Comparison of ENCODE assay signal across 35 cellular contexts in the genomic region with DNA sequence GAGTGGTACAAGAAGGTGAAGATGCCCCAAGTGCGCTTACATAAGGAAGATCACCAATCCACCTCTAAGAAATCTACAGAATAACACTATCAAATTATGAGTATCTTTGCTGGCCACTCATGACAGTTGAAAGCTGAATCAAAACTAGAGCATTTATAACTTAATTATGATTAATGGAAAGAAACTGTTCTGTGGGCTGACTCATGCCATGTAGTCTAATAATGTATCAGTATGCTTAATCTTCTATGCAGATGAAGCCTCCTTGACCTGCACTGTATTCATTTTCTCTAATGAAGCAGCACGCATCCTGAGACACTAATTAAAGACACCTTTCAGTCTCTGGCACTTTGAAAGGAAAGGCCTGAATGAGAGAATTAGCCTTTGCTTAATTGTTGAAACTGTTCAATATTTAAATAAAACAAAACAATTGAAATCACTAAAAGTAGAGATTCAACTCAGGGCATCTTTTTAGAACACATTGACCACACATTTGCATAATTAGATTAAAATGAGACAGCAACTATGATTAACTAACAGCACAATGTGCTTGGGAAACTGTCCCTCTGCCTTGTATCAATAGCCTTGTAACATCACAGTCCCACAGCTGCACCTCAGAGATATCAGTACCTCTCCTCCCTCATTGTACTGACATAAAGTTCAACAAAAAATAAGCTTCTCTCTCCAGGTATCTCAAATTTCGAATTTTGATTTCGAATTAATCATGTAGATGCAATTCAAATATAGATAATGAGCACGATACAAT.
"Had no signal": no experiment of that assay in that cellular context is flagged by ENCODE, and none has a peak within 500 bp of the region (broad histone marks: within the 10 kb centered on the region; RNA-seq: fewer than 3 reads in every experiment).

No MANE protein-coding gene starts in this region.

- H3K9me3 ChIP-seq: ascending aorta had no signal

- H3K4me1 Mint-ChIP-seq: activated B cell treated with CpG ODN at 0.5 μM for 24 hours; activated CD4-positive, alpha-beta T cell treated with anti-CD3 and anti-CD28 coated beads, Interleukin-2, amount 10 ng/mL, durations not matched to agents 24 days and 14 days; activated naive CD4-positive, alpha-beta T cell treated with anti-CD3 and anti-CD28 coated beads, Interleukin-2, amount 10 ng/mL, durations not matched to agents 7 days and 5 days; activated naive CD4-positive, alpha-beta T cell treated with anti-CD3 and anti-CD28 coated beads, Interleukin-2, amount 50 U/mL, for 24 hours; activated naive CD8-positive, alpha-beta T cell treated with anti-CD3 and anti-CD28 coated beads, Interleukin-2, amount 10 ng/mL, durations not matched to agents 7 days and 5 days; activated naive CD8-positive, alpha-beta T cell treated with anti-CD3 and anti-CD28 coated beads, Interleukin-2, amount 50 U/mL, for 24 hours; central memory CD8-positive, alpha-beta T cell had no signal

- H3K27me3 Mint-ChIP-seq: activated B cell treated with CpG ODN at 0.5 μM for 24 hours; activated CD4-positive, alpha-beta memory T cell treated with anti-CD3 and anti-CD28 coated beads for 36 hours; activated CD4-positive, alpha-beta T cell treated with anti-CD3 and anti-CD28 coated beads, Interleukin-2, amount 10 ng/mL, durations not matched to agents 24 days and 14 days; activated CD8-positive, alpha-beta T cell treated with anti-CD3 and anti-CD28 coated beads for 36 hours; activated naive CD4-positive, alpha-beta T cell treated with anti-CD3 and anti-CD28 coated beads, Interleukin-2, amount 10 ng/mL, durations not matched to agents 7 days and 5 days; activated naive CD4-positive, alpha-beta T cell treated with anti-CD3 and anti-CD28 coated beads, Interleukin-2, amount 50 U/mL, for 24 hours; activated naive CD8-positive, alpha-beta T cell; activated naive CD8-positive, alpha-beta T cell treated with anti-CD3 and anti-CD28 coated beads, Interleukin-2, amount 10 ng/mL, durations not matched to agents 7 days and 5 days; activated naive CD8-positive, alpha-beta T cell treated with anti-CD3 and anti-CD28 coated beads, Interleukin-2, amount 50 U/mL, for 24 hours; central memory CD8-positive, alpha-beta T cell had no signal

- H3K27ac ChIP-seq: ascending aorta, cardiac muscle cell, VCaP had no signal

- H3K4me1 ChIP-seq: ascending aorta had no signal

- H3K36me3 ChIP-seq: ascending aorta, cardiac muscle cell had no signal

- H3K27me3 ChIP-seq: ascending aorta, cardiac muscle cell had no signal

- H3K9me3 Mint-ChIP-seq: activated B cell treated with CpG ODN at 0.5 μM for 24 hours; activated CD8-positive, alpha-beta T cell treated with anti-CD3 and anti-CD28 coated beads for 36 hours; activated naive CD4-positive, alpha-beta T cell treated with anti-CD3 and anti-CD28 coated beads, Interleukin-2, amount 10 ng/mL, durations not matched to agents 7 days and 5 days; activated naive CD4-positive, alpha-beta T cell treated with anti-CD3 and anti-CD28 coated beads, Interleukin-2, amount 50 U/mL, for 24 hours; activated naive CD8-positive, alpha-beta T cell treated with anti-CD3 and anti-CD28 coated beads, Interleukin-2, amount 10 ng/mL, durations not matched to agents 7 days and 5 days; activated naive CD8-positive, alpha-beta T cell treated with anti-CD3 and anti-CD28 coated beads, Interleukin-2, amount 50 U/mL, for 24 hours; activated T-helper 2 cell treated with anti-CD3 and anti-CD28 coated beads, Interferon-gamma antibody, Interleukin-2, Interleukin-4, amounts not matched to agents 10 μg/mL and 5 μg/mL and 100 μg/mL, durations not matched to agents 14 hours and 24 hours and 36 hours; central memory CD8-positive, alpha-beta T cell; T-helper 1 cell treated with Interleukin-12 subunit alpha and Interleukin-12 subunit beta and Interleukin-4 antibody, amounts not matched to agents 30 μg/mL and 1 μg/mL, for 36 hours; T-helper 2 cell treated with Interferon-gamma antibody and Interleukin-4, amounts not matched to agents 5 μg/mL and 100 μg/mL, for 36 hours had no signal

- H3K4me3 Mint-ChIP-seq: activated B cell treated with CpG ODN at 0.5 μM for 24 hours; activated CD4-positive, alpha-beta memory T cell treated with anti-CD3 and anti-CD28 coated beads for 36 hours; activated CD4-positive, alpha-beta T cell treated with anti-CD3 and anti-CD28 coated beads, Interleukin-2, amount 10 ng/mL, durations not matched to agents 24 days and 14 days; activated CD8-positive, alpha-beta T cell treated with anti-CD3 and anti-CD28 coated beads for 36 hours; activated naive CD4-positive, alpha-beta T cell treated with anti-CD3 and anti-CD28 coated beads, Interleukin-2, amount 10 ng/mL, durations not matched to agents 7 days and 5 days; activated naive CD4-positive, alpha-beta T cell treated with anti-CD3 and anti-CD28 coated beads, Interleukin-2, amount 50 U/mL, for 24 hours; activated naive CD8-positive, alpha-beta T cell; activated naive CD8-positive, alpha-beta T cell treated with anti-CD3 and anti-CD28 coated beads, Interleukin-2, amount 10 ng/mL, durations not matched to agents 7 days and 5 days; activated naive CD8-positive, alpha-beta T cell treated with anti-CD3 and anti-CD28 coated beads, Interleukin-2, amount 50 U/mL, for 24 hours; activated T-cell treated with anti-CD3 and anti-CD28 coated beads, Interleukin-2, amount 50 U/mL, for 4 hours; activated T-cell treated with anti-CD3 and anti-CD28 coated beads, Interleukin-2, amount 50 U/mL, for 72 hours; brain; central memory CD8-positive, alpha-beta T cell; T-helper 1 cell treated with Interleukin-12 subunit alpha and Interleukin-12 subunit beta and Interleukin-4 antibody, amounts not matched to agents 30 μg/mL and 1 μg/mL, for 36 hours; T-helper 2 cell treated with Interferon-gamma antibody and Interleukin-4, amounts not matched to agents 5 μg/mL and 100 μg/mL, for 36 hours had no signal

- DNase-seq: activated B cell treated with CpG ODN at 0.5 μM for 24 hours; activated CD4-positive, alpha-beta memory T cell treated with anti-CD3 and anti-CD28 coated beads for 36 hours; activated CD4-positive, alpha-beta T cell treated with anti-CD3 and anti-CD28 coated beads for 4 hours; activated CD4-positive, alpha-beta T cell treated with anti-CD3 and anti-CD28 coated beads, Interleukin-2, amount 10 ng/mL, durations not matched to agents 24 days and 14 days; activated CD4-positive, alpha-beta T cell treated with anti-CD3 and anti-CD28 coated beads, Interleukin-2, amount 50 U/mL, for 1 hour; activated CD4-positive, alpha-beta T cell treated with anti-CD3 and anti-CD28 coated beads, Interleukin-2, amount 50 U/mL, for 4 hours; activated CD4-positive, CD25-positive, alpha-beta regulatory T cell treated with anti-CD3 and anti-CD28 coated beads, Interleukin-2, amount 50 U/mL, for 72 hours; activated CD8-positive, alpha-beta memory T cell treated with anti-CD3 and anti-CD28 coated beads, Interleukin-2, amount 50 U/mL, for 4 hours; activated CD8-positive, alpha-beta T cell treated with anti-CD3 and anti-CD28 coated beads for 36 hours; activated effector memory CD4-positive, alpha-beta T cell treated with Interleukin-2 at 50 U/mL for 16 hours; activated gamma-delta T cell; activated naive CD4-positive, alpha-beta T cell treated with anti-CD3 and anti-CD28 coated beads, Interleukin-2, amount 10 ng/mL, durations not matched to agents 7 days and 5 days; activated naive CD4-positive, alpha-beta T cell treated with Interleukin-2 at 50 U/mL for 16 hours; activated naive CD8-positive, alpha-beta T cell treated with anti-CD3 and anti-CD28 coated beads, Interleukin-2, amount 10 ng/mL, durations not matched to agents 7 days and 5 days; activated naive CD8-positive, alpha-beta T cell treated with anti-CD3 and anti-CD28 coated beads, Interleukin-2, amount 50 U/mL, for 24 hours; activated T-cell treated with anti-CD3 and anti-CD28 coated beads for 4 hours; activated T-cell treated with anti-CD3 and anti-CD28 coated beads, Interleukin-2, amount 50 U/mL, for 1 hour; activated T-cell treated with anti-CD3 and anti-CD28 coated beads, Interleukin-2, amount 50 U/mL, for 4 hours; activated T-cell treated with anti-CD3 and anti-CD28 coated beads, Interleukin-2, amount 50 U/mL, for 72 hours; amygdala; anterior cingulate cortex; caudate nucleus; cerebellar nuclear complex; T-helper 2 cell; T-helper 9 cell had no signal

- ATAC-seq: activated CD8-positive, alpha-beta T cell treated with anti-CD3 and anti-CD28 coated beads for 36 hours; activated naive CD8-positive, alpha-beta T cell treated with anti-CD3 and anti-CD28 coated beads, Interleukin-2, amount 50 U/mL, for 24 hours; activated T-cell treated with anti-CD3 and anti-CD28 coated beads, Interleukin-2, amount 50 U/mL, for 4 hours; activated T-cell treated with anti-CD3 and anti-CD28 coated beads, Interleukin-2, amount 50 U/mL, for 72 hours had no signal

- H3K4me3 ChIP-seq: ascending aorta, cardiac muscle cell had no signal

- H3K27ac Mint-ChIP-seq: activated B cell treated with CpG ODN at 0.5 μM for 24 hours; activated CD4-positive, alpha-beta memory T cell treated with anti-CD3 and anti-CD28 coated beads for 36 hours; activated CD4-positive, alpha-beta T cell treated with anti-CD3 and anti-CD28 coated beads, Interleukin-2, amount 10 ng/mL, durations not matched to agents 24 days and 14 days; activated CD8-positive, alpha-beta T cell treated with anti-CD3 and anti-CD28 coated beads for 36 hours; activated naive CD4-positive, alpha-beta T cell treated with anti-CD3 and anti-CD28 coated beads, Interleukin-2, amount 10 ng/mL, durations not matched to agents 7 days and 5 days; activated naive CD4-positive, alpha-beta T cell treated with anti-CD3 and anti-CD28 coated beads, Interleukin-2, amount 50 U/mL, for 24 hours; activated naive CD8-positive, alpha-beta T cell; activated naive CD8-positive, alpha-beta T cell treated with anti-CD3 and anti-CD28 coated beads, Interleukin-2, amount 10 ng/mL, durations not matched to agents 7 days and 5 days; activated naive CD8-positive, alpha-beta T cell treated with anti-CD3 and anti-CD28 coated beads, Interleukin-2, amount 50 U/mL, for 24 hours; activated T-cell treated with anti-CD3 and anti-CD28 coated beads, Interleukin-2, amount 50 U/mL, for 72 hours; activated T-helper 2 cell treated with anti-CD3 and anti-CD28 coated beads, Interferon-gamma antibody, Interleukin-2, Interleukin-4, amounts not matched to agents 10 μg/mL and 5 μg/mL and 100 μg/mL, durations not matched to agents 14 hours and 24 hours and 36 hours; T-helper 1 cell treated with Interleukin-12 subunit alpha and Interleukin-12 subunit beta and Interleukin-4 antibody, amounts not matched to agents 30 μg/mL and 1 μg/mL, for 36 hours; T-helper 2 cell treated with Interferon-gamma antibody and Interleukin-4, amounts not matched to agents 5 μg/mL and 100 μg/mL, for 36 hours had no signal
